10 cellular contexts compared by ENCODE assay signal in genomic region chrX:23334871-23335599, GRCh38. TPM values are rescaled to one million over a fixed set of nuclear protein-coding genes. Genes with fewer than 3 reads are reported as not detected.
DNase-seq lines count a peak whose midpoint lies in the region; ATAC-seq and TF ChIP-seq lines count a peak whose summit lies in the region.
"Had no signal": no experiment of that assay in that cellular context is flagged by ENCODE, and none has a peak within 500 bp of the region (broad histone marks: within the 10 kb centered on the region; RNA-seq: fewer than 3 reads in every experiment).

No MANE protein-coding gene starts in this region.

- H3K27ac ChIP-seq in heart left ventricle (peak overlapping the region in 1 of 12 donors; percentile 54), urinary bladder (ENCODE audit: low read depth) (no peak overlapping the region)

- H3K4me3 Mint-ChIP-seq in activated T-helper 1 cell treated with anti-CD3 and anti-CD28 coated beads, Interleukin-12 subunit alpha, Interleukin-12 subunit beta, Interleukin-2, Interleukin-4 antibody, amounts not matched to agents 30 ng/mL and 10 ng/mL and 1 ng/mL, durations not matched to agents 14 hours and 24 hours and 36 hours: peak overlapping the region; percentile 33
- H3K4me3 Mint-ChIP-seq in mesothelial cell of epicardium: peak overlapping the region; percentile 81

- peaks cover 0 to 87% (median 25%) of the 10 kb centered on the region in 9 donors for H3K27me3 ChIP-seq in heart left ventricle

- H3K27me3 Mint-ChIP-seq in activated T-helper 1 cell treated with anti-CD3 and anti-CD28 coated beads, Interleukin-12 subunit alpha, Interleukin-12 subunit beta, Interleukin-2, Interleukin-4 antibody, amounts not matched to agents 30 ng/mL and 10 ng/mL and 1 ng/mL, durations not matched to agents 14 hours and 24 hours and 36 hours (ENCODE audit: insufficient read depth): peaks cover 39% of the 10 kb centered on the region
- peaks cover 91% of the 10 kb centered on the region for H3K27me3 Mint-ChIP-seq in mesothelial cell of epicardium (ENCODE audit: low read depth)

- H3K4me3 ChIP-seq in heart left ventricle: peak overlapping the region in 7 of 12 donors; percentile 20 to 45 (median 24)
- peak overlapping the region; percentile 43 for H3K4me3 ChIP-seq in urinary bladder (ENCODE audit: low read depth, low read length)

- H3K4me1 ChIP-seq in heart left ventricle (peaks cover 0 to 25% (median 0%) of the 10 kb centered on the region in 12 donors), urinary bladder (ENCODE audit: insufficient read depth) (no peaks in the 10 kb centered on the region)

- H3K36me3 ChIP-seq in heart left ventricle (no peaks in the 10 kb centered on the region), urinary bladder (ENCODE audit: insufficient read depth) (no peaks in the 10 kb centered on the region)

- WGBS in heart left ventricle, 4 donors: 1 to 40% (median 14%) methylated on average over 34 to 61 of the region's 61 CpGs
- 1% methylated on average over 60 of the region's 61 CpGs for WGBS in urinary bladder

- no peak for DNase-seq in heart left ventricle
- DNase-seq in Right ventricle myocardium superior: no peak
- no peak for DNase-seq in activated T-helper 1 cell treated with anti-CD3 and anti-CD28 coated beads, Interleukin-12 subunit alpha, Interleukin-12 subunit beta, Interleukin-2, Interleukin-4 antibody, amounts not matched to agents 30 ng/mL and 10 ng/mL and 1 ng/mL, durations not matched to agents 14 hours and 24 hours and 36 hours (ENCODE audit: low spot score)
- no peak for DNase-seq in mesothelial cell of epicardium (ENCODE audit: low spot score in 2 of 2, unreplicated experiment in 2 of 2)
- no peak for DNase-seq in NCI-H510A (lab: John Stamatoyannopoulos, UW)
- DNase-seq: KG1 had no signal

- no peaks in the 10 kb centered on the region for H3K9me3 Mint-ChIP-seq in activated T-helper 1 cell treated with anti-CD3 and anti-CD28 coated beads, Interleukin-12 subunit alpha, Interleukin-12 subunit beta, Interleukin-2, Interleukin-4 antibody, amounts not matched to agents 30 ng/mL and 10 ng/mL and 1 ng/mL, durations not matched to agents 14 hours and 24 hours and 36 hours
- H3K9me3 Mint-ChIP-seq in mesothelial cell of epicardium: no peaks in the 10 kb centered on the region

- intact Hi-C loops in heart left ventricle (cut with DNase I) (no loop called here), Right ventricle myocardium superior (cut with DNase I) (no loop called here)
- intact Hi-C loops in activated T-helper 1 cell treated with anti-CD3 and anti-CD28 coated beads, Interleukin-12 subunit alpha, Interleukin-12 subunit beta, Interleukin-2, Interleukin-4 antibody, amounts not matched to agents 30 ng/mL and 10 ng/mL and 1 ng/mL, durations not matched to agents 14 hours and 24 hours and 36 hours (cut with micrococcal nuclease): loop anchor here (5.0 kb wide), 1 partner anchor 1677 kb away; no protein-coding TSS in a partner anchor

- H3K36me3 Mint-ChIP-seq in activated T-helper 1 cell treated with anti-CD3 and anti-CD28 coated beads, Interleukin-12 subunit alpha, Interleukin-12 subunit beta, Interleukin-2, Interleukin-4 antibody, amounts not matched to agents 30 ng/mL and 10 ng/mL and 1 ng/mL, durations not matched to agents 14 hours and 24 hours and 36 hours (ENCODE audit: low read depth): no peaks in the 10 kb centered on the region
- H3K36me3 Mint-ChIP-seq in mesothelial cell of epicardium: no peaks in the 10 kb centered on the region

- peaks cover 0 to 3% (median 0%) of the 10 kb centered on the region in 12 donors for H3K9me3 ChIP-seq in heart left ventricle

- TF ChIP-seq POLR2A in heart left ventricle (IDR thresholded peaks at IDR 0.05): no peak

- ATAC-seq in heart left ventricle (no peak), Right ventricle myocardium superior (ENCODE audit: poor library complexity) (no peak), GM18498 (IDR thresholded peaks at IDR 0.05; ENCODE audit: unreplicated experiment) (no peak), GM18867 (IDR thresholded peaks at IDR 0.05; ENCODE audit: unreplicated experiment) (no peak)

- TF ChIP-seq CTCF in heart left ventricle (IDR thresholded peaks at IDR 0.05): no peak
- no peak for TF ChIP-seq CTCF in mesothelial cell of epicardium (IDR thresholded peaks at IDR 0.05; ENCODE audit: unreplicated experiment)

- no peak overlapping the region for H3K27ac Mint-ChIP-seq in activated T-helper 1 cell treated with anti-CD3 and anti-CD28 coated beads, Interleukin-12 subunit alpha, Interleukin-12 subunit beta, Interleukin-2, Interleukin-4 antibody, amounts not matched to agents 30 ng/mL and 10 ng/mL and 1 ng/mL, durations not matched to agents 14 hours and 24 hours and 36 hours
- H3K27ac Mint-ChIP-seq in mesothelial cell of epicardium: no peak overlapping the region

- H3K4me1 Mint-ChIP-seq in activated T-helper 1 cell treated with anti-CD3 and anti-CD28 coated beads, Interleukin-12 subunit alpha, Interleukin-12 subunit beta, Interleukin-2, Interleukin-4 antibody, amounts not matched to agents 30 ng/mL and 10 ng/mL and 1 ng/mL, durations not matched to agents 14 hours and 24 hours and 36 hours (ENCODE audit: low read depth): no peaks in the 10 kb centered on the region
- H3K4me1 Mint-ChIP-seq in mesothelial cell of epicardium: peaks cover 33% of the 10 kb centered on the region

RNA-seq across cellular contexts. Expression of gene PTCHD1, which starts 0.4 kb away (rescaled TPM):
- under 1 TPM in 5 of 9 donors, not detected in 4; 0.07 to 0.12 (median 0.08) TPM for total RNA-seq in heart left ventricle
- polyA plus RNA-seq in heart left ventricle: under 1 TPM; under 0.01 to 0.04 TPM
- total RNA-seq in Right ventricle myocardium superior: 0.08 TPM
- not detected in 2 replicates for total RNA-seq in activated T-helper 1 cell treated with anti-CD3 and anti-CD28 coated beads, Interleukin-12 subunit alpha, Interleukin-12 subunit beta, Interleukin-2, Interleukin-4 antibody, amounts not matched to agents 30 ng/mL and 10 ng/mL and 1 ng/mL, durations not matched to agents 14 hours and 24 hours and 36 hours
- 5.7 to 7.2 TPM (median 7.0 TPM) in 3 replicates for total RNA-seq in mesothelial cell of epicardium
- total RNA-seq in urinary bladder: 6.0 TPM
- 2.0 TPM for polyA plus RNA-seq in urinary bladder
- polyA plus RNA-seq: keratinocyte had no signal
